Comparison of ENCODE assay signal across 8 cellular contexts in genomic region chr4:39446842-39447573, GRCh38. TPM values are rescaled to one million over a fixed set of nuclear protein-coding genes. Genes with fewer than 3 reads are reported as not detected.
DNase-seq lines count a peak whose midpoint lies in the region; ATAC-seq and TF ChIP-seq lines count a peak whose summit lies in the region.

No MANE protein-coding gene starts in this region.

- H3K9me3 ChIP-seq in ES-I3 (ENCODE audit: control insufficient read depth, insufficient read depth, low read length) (no peaks in the 10 kb centered on the region), ascending aorta (no peaks in the 10 kb centered on the region)

- H3K9ac ChIP-seq in ES-I3 (ENCODE audit: low read depth, low read length): peak overlapping the region; percentile 54

- ATAC-seq in GM21576 (IDR thresholded peaks at IDR 0.05; ENCODE audit: unreplicated experiment): peak; percentile 86

- peak overlapping the region; percentile 26 to 60 for H3K4me3 ChIP-seq in ascending aorta

- H3K4me1 ChIP-seq in ES-I3 (ENCODE audit: insufficient read depth, low read length) (no peaks in the 10 kb centered on the region), ascending aorta (peaks cover 0 to 6% of the 10 kb centered on the region in 2 donors)

- H3K36me3 ChIP-seq in ES-I3 (ENCODE audit: insufficient read depth, low read length): no peaks in the 10 kb centered on the region
- peaks cover 8 to 9% of the 10 kb centered on the region in 2 donors for H3K36me3 ChIP-seq in ascending aorta

- no peak overlapping the region for H3K27ac ChIP-seq in ascending aorta

- TF ChIP-seq CTCF in ascending aorta (IDR thresholded peaks at IDR 0.05): peak in 1 of 3 experiments; percentile 13

- no peaks in the 10 kb centered on the region for H3K27me3 ChIP-seq in ascending aorta

- intact Hi-C loops in ascending aorta (cut with DNase I): no loop called here

- DNase-seq in NCI-H2029 (lab: John Stamatoyannopoulos, UW) (peak; percentile 60), ascending aorta (ENCODE audit: low spot score in 2 of 2) (peak in 1 of 2 donors; percentile 71), iPS DF 19.7 (ENCODE audit: low read depth, low spot score) (peak; percentile 75), A172 (ENCODE audit: low spot score) (no peak), SKM-1 (lab: John Stamatoyannopoulos, UW; ENCODE audit: unreplicated experiment) (no peak)
- DNase-seq in stimulated activated CD4-positive, alpha-beta T cell treated with anti-CD3 and anti-CD28 coated beads, Interleukin-12 subunit alpha, Interleukin-12 subunit beta, amount 100 ng/mL, for 4 hours: peak; percentile 32

RNA-seq across cellular contexts. Expression of gene RPL9, which starts 11.7 kb away (rescaled TPM):
- 1,701 TPM for total RNA-seq in ascending aorta
- total RNA-seq in A172 (2014; rRNA removed; shearing (Covaris generic)): 1,323 and 3,007 TPM in 2 replicates

RNA-seq across cellular contexts. Expression of gene LIAS, which starts 11.8 kb away (rescaled TPM):
- total RNA-seq in ascending aorta: 2.9 TPM
- total RNA-seq in A172 (2014; rRNA removed; shearing (Covaris generic)): 9.2 and 12.5 TPM in 2 replicates

RNA-seq across cellular contexts. Expression of gene KLB, which starts 40.3 kb away (rescaled TPM):
- total RNA-seq in ascending aorta: not detected
- total RNA-seq in A172 (2014; rRNA removed; shearing (Covaris generic)): not detected in 2 replicates

Comparison
In these comparisons a context has a peak if more than half of its experiments do, and no peak if none do; other contexts are left out.
1. DNase-seq: peak in NCI-H2029 (single experiment), iPS DF 19.7 (single experiment) and stimulated activated CD4-positive, alpha-beta T cell treated with anti-CD3 and anti-CD28 coated beads, Interleukin-12 subunit alpha, Interleukin-12 subunit beta, amount 100 ng/mL, for 4 hours (single experiment); none in A172 (single experiment) and SKM-1 (single experiment).